Comparison of ENCODE assay signal across 8 cellular contexts in the genomic region with DNA sequence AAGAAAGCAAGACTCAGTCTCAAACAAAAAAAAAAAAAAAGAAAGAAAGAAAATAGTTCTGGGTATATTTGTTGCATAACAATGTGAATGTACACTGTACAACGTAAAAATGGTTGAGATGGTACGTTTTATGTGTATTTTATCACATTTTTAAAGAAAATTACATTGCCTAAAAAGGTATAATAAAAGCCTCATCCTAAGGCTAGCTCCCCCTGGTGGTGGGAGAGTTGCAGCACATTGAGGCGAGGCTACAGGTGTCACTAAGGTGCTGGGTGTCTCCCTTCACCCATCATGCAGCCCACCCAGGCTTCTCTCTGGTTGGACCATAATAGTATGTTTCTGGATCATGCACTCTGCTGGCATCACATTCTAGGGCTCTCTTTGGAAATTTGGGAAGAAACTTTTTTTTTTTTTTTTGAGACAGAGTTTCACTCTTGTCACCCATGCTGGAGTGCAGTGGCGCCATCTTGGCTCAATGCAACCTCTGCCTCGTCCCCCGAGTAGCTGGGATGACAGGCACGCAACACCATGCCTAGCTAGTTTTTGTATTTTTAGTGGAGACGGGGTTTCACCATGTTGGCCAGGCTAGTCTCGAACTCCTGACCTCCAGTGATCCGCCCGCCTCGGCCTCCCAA. TPM values are rescaled to one million over a fixed set of nuclear protein-coding genes. Genes with fewer than 3 reads are reported as not detected.
DNase-seq lines count a peak whose midpoint lies in the region; ATAC-seq and TF ChIP-seq lines count a peak whose summit lies in the region.

No MANE protein-coding gene starts in this region.

- H3K27ac ChIP-seq in brain microvascular endothelial cell (no peak overlapping the region), left lung (no peak overlapping the region)

- DNase-seq in EH (ENCODE audit: low read depth) (peak; percentile 66), KBM-7 (peak; percentile 79), UCSD-AML1 (lab: John Stamatoyannopoulos, UW; ENCODE audit: unreplicated experiment) (peak; percentile 43), brain microvascular endothelial cell (no peak), left lung (peak; percentile 65 to 85), mesenteric fat pad (ENCODE audit: low spot score) (no peak)
- peak; percentile 80 for DNase-seq in stimulated activated CD8-positive, alpha-beta memory T cell treated with anti-CD3 and anti-CD28 coated beads, Interleukin-12 subunit alpha, Interleukin-12 subunit beta, amount 100 ng/mL, for 1 hour (ENCODE audit: low read depth)

- in situ Hi-C loops in KBM-7 (cut with MboI; ENCODE audit: low pct_unique_long_range_greater_than_20kb, low sequenced_read_pairs) (no loop called here), brain microvascular endothelial cell (cut with HindIII; ENCODE audit: low pct_ligation_motif_present, low sequenced_read_pairs) (loop anchor here (25.0 kb wide), 1 partner anchor 220 kb away; no protein-coding TSS in a partner anchor)

- peak; percentile 87 for ATAC-seq in left lung
- no peak for ATAC-seq in GM19324 (IDR thresholded peaks at IDR 0.05; ENCODE audit: low FRiP score, unreplicated experiment)

- no peaks in the 10 kb centered on the region for H3K9me3 ChIP-seq in left lung

- TF ChIP-seq CTCF in brain microvascular endothelial cell (IDR thresholded peaks at IDR 0.05; ENCODE audit: low read depth, low read length, missing control alignments): peak; percentile 93
- peak; percentile 80 to 88 for TF ChIP-seq CTCF in left lung (IDR thresholded peaks at IDR 0.05)

- H3K4me1 ChIP-seq in left lung: no peaks in the 10 kb centered on the region

- intact Hi-C loops in left lung (cut with DNase I): loop anchor here in 1 of 2 donors (10.0 kb wide), 1 partner anchor 222 kb away; no protein-coding TSS in a partner anchor

- H3K4me3 ChIP-seq in brain microvascular endothelial cell (ENCODE audit: low read depth, low read length) (no peak overlapping the region), left lung (no peak overlapping the region)

- H3K27me3 ChIP-seq in brain microvascular endothelial cell (replicated peaks) (no peaks in the 10 kb centered on the region), left lung (no peaks in the 10 kb centered on the region)

- H3K36me3 ChIP-seq in brain microvascular endothelial cell (replicated peaks) (no peaks in the 10 kb centered on the region), left lung (no peaks in the 10 kb centered on the region)

RNA-seq across cellular contexts. Expression of a gene that starts 12.4 kb away (rescaled TPM):
- 100 to 1,000 TPM; 215 to 217 TPM for total RNA-seq in left lung
- total RNA-seq in mesenteric fat pad: 207 TPM

Comparison
In these comparisons a context has a peak if more than half of its experiments do, and no peak if none do; other contexts are left out.
1. DNase-seq: peak in EH (single experiment), KBM-7 (single experiment), UCSD-AML1 (single experiment), left lung (2 of 2) and stimulated activated CD8-positive, alpha-beta memory T cell treated with anti-CD3 and anti-CD28 coated beads, Interleukin-12 subunit alpha, Interleukin-12 subunit beta, amount 100 ng/mL, for 1 hour (single experiment); none in brain microvascular endothelial cell (single experiment) and mesenteric fat pad (single experiment).